1 cellular context compared by ENCODE assay signal in genomic region chr12:47808574-47809380, GRCh38.
TF ChIP-seq lines count a peak whose summit lies in the region.

No MANE protein-coding gene starts in this region.

TF ChIP-seq in GM23338, 12 proteins besides CTCF, POLR2A, EP300 and RAD21 (continued from another document):
- no peak for TF ChIP-seq REST (IDR thresholded peaks at IDR 0.05; ENCODE audit: unreplicated experiment)
